Comparison of ENCODE assay signal across 9 cellular contexts in the genomic region with DNA sequence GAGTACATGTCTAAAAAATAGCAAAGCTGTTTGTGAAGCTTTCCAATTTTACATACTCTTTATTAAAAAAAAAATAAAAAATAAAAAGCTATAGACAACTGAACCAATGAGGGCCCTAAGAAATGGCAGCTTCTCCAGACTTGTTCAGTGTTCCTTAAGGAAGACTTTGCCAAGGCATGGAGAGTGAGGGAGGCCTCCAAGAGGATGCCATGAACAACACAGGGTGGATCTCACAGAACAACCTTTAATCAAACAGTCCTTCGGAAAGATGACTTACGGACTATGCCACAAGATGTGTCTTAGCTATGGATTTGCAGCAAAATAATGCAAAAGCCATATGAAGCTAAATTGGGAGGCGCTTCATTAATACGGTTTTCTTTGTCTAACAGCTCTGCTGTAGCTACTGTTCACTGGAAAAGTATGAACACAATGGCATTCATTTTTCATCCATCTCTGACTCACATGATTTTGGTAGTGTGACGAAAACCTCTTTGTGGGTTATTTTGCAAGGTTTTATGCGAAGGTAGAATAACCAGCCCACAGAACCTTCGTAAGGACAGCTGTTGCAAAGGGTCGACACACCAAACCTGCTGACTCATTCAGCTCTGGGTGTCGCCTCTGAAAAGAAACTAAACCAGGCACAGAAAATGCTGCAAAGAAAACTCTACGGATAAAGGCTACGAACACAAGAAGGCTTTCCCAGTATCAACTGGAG. TPM values are rescaled to one million over a fixed set of nuclear protein-coding genes. Genes with fewer than 3 reads are reported as not detected.
A peak's percentile ranks its signal among the peaks of the same experiment; 100 is the strongest.
DNase-seq lines count a peak whose midpoint lies in the region; ATAC-seq and TF ChIP-seq lines count a peak whose summit lies in the region.
"Had no signal": no experiment of that assay in that cellular context is flagged by ENCODE, and none has a peak within 500 bp of the region (broad histone marks: within the 10 kb centered on the region; RNA-seq: fewer than 3 reads in every experiment).

No MANE protein-coding gene starts in this region.

- no peak overlapping the region for H3K56ac ChIP-seq in H9 (ENCODE audit: insufficient read length, low read depth, low read length)

- DNase-seq in Caki2 (ENCODE audit: low read depth) = peak; percentile 16
- no peak for DNase-seq in H9
- DNase-seq in RWPE1 (ENCODE audit: low spot score) = peak; percentile 66
- DNase-seq in hepatocyte (ENCODE audit: low spot score) = peak; percentile 52
- no peak for DNase-seq in GOT3 (lab: John Stamatoyannopoulos, UW)
- no peak for DNase-seq in activated CD4-positive, alpha-beta T cell treated with anti-CD3 and anti-CD28 coated beads for 4 hours
- no peak for DNase-seq in SW 1271 (lab: John Stamatoyannopoulos, UW)

- H3K36me3 Mint-ChIP-seq in H9 (ENCODE audit: insufficient read depth in 1 of 3, low read depth in 3 of 3) = peaks cover 8 to 13% (median 11%) of the 10 kb centered on the region in 3 experiments; a peak in 6 of 7 replicates

- no peaks in the 10 kb centered on the region for H3K9me3 Mint-ChIP-seq in H9

- peaks cover 3% of the 10 kb centered on the region; the same call in 1 of the 2 replicates for H3K4me1 ChIP-seq in H9 (ENCODE audit: insufficient read depth, low read length)
- peaks cover 5% of the 10 kb centered on the region for H3K4me1 ChIP-seq in hepatocyte (ENCODE audit: insufficient read depth)

- H3K4ac ChIP-seq in H9 (ENCODE audit: low read depth, low read length) = no peak overlapping the region

- H3K4me2 ChIP-seq in H9 (ENCODE audit: insufficient read depth, insufficient read length, low read length) (no peak overlapping the region), hepatocyte (peak overlapping the region; percentile 30)

- H3K27me3 Mint-ChIP-seq in H9 (ENCODE audit: low read depth) = no peaks in the 10 kb centered on the region

- H2AFZ ChIP-seq in H9 (ENCODE audit: low read length) = no peak overlapping the region
- no peak overlapping the region for H2AFZ ChIP-seq in hepatocyte

- H3K79me2 ChIP-seq in H9 (ENCODE audit: insufficient read depth, low read length) (no peaks in the 10 kb centered on the region), hepatocyte (peaks cover 99% of the 10 kb centered on the region)

- no peak for TF ChIP-seq CTCF in H9 (conservative IDR thresholded peaks at IDR 0.05)
- no peak for TF ChIP-seq CTCF in RWPE1 (conservative IDR thresholded peaks at IDR 0.05; ENCODE audit: low read depth)
- TF ChIP-seq CTCF in hepatocyte (IDR thresholded peaks at IDR 0.05; ENCODE audit: poor library complexity) = no peak

- no peak overlapping the region for H2BK15ac ChIP-seq in H9 (ENCODE audit: low read depth, low read length)

- WGBS in H9 (ENCODE audit: extremely low coverage, insufficient read length, low lambda C conversion rate) = no CpG with 5 or more reads among the region's 11 CpGs
- 69% methylated on average over 11 of the region's 11 CpGs for whole genome bisulfite sequencing in hepatocyte (ENCODE audit: low lambda C conversion rate, missing lambda C conversion rate)

- no peaks in the 10 kb centered on the region for H3K36me3 ChIP-seq in hepatocyte (replicated peaks; ENCODE audit: insufficient read depth, low read depth)
- H3K36me3 ChIP-seq: cardiac muscle cell had no signal

- H3K79me1 ChIP-seq in H9 (ENCODE audit: insufficient read depth, low read depth, low read length, poor library complexity, severe bottlenecking) = no peaks in the 10 kb centered on the region

- H3K23ac ChIP-seq in H9 (ENCODE audit: insufficient read length, low read depth, low read length) = no peak overlapping the region

- peak overlapping the region in 1 of 2 experiments; percentile 31; a peak in 1 of 5 replicates for H3K4me3 Mint-ChIP-seq in H9

- in situ Hi-C loops in Caki2 (cut with HindIII; ENCODE audit: low pct_unique_long_range_greater_than_20kb, low sequenced_read_pairs) = no loop called here

- no peak overlapping the region for H4K91ac ChIP-seq in H9 (ENCODE audit: insufficient read length, low read depth, low read length)

- no peaks in the 10 kb centered on the region for H3K9me3 ChIP-seq in H9 (ENCODE audit: control insufficient read depth, low read depth, low read length)
- H3K9me3 ChIP-seq in hepatocyte (ENCODE audit: low read depth) = no peaks in the 10 kb centered on the region

- no peaks in the 10 kb centered on the region for H4K20me1 ChIP-seq in H9 (ENCODE audit: control insufficient read depth, insufficient read depth, insufficient read length)
- H4K20me1 ChIP-seq in hepatocyte (ENCODE audit: insufficient read depth, poor library complexity, severe bottlenecking) = peaks cover 13% of the 10 kb centered on the region

- peak overlapping the region; percentile 85 to 97 (median 95); a peak in 6 of 7 replicates for H3K27ac Mint-ChIP-seq in H9

- H2BK20ac ChIP-seq in H9 (ENCODE audit: low read depth, low read length, poor library complexity, severe bottlenecking) = no peak overlapping the region

- no peak overlapping the region for H2BK12ac ChIP-seq in H9 (ENCODE audit: insufficient read length, low read depth, low read length)

- CTCF ChIA-PET in RWPE1 (lab: Yijun Ruan, JAX) = interaction anchor here (0.6 kb wide), 2 partner anchors 12 to 251 kb away, joined by 4 read pairs; no protein-coding TSS in a partner anchor

- H4K8ac ChIP-seq in H9 (replicated peaks; ENCODE audit: insufficient read length, low read depth, low read length) = no peak overlapping the region

- H3K4me3 ChIP-seq in hepatocyte = no peak overlapping the region
- H3K4me3 ChIP-seq: cardiac muscle cell had no signal

- H4K5ac ChIP-seq in H9 (ENCODE audit: insufficient read length, low read depth, low read length) = no peak overlapping the region

- H3K27ac ChIP-seq in H9 (ENCODE audit: insufficient read length, low read depth, low read length) (no peak overlapping the region), RWPE1 (no peak overlapping the region), hepatocyte (peak overlapping the region; percentile 49)
- H3K27ac ChIP-seq: cardiac muscle cell had no signal

- H2BK120ac ChIP-seq in H9 (ENCODE audit: low read depth, low read length, poor library complexity, severe bottlenecking) = no peak overlapping the region

- no peaks in the 10 kb centered on the region for H3K23me2 ChIP-seq in H9 (ENCODE audit: insufficient read length, low read depth, low read length, poor library complexity, severe bottlenecking)

- H3K27me3 ChIP-seq in H9 (ENCODE audit: insufficient read depth, low read length) (no peaks in the 10 kb centered on the region), hepatocyte (no peaks in the 10 kb centered on the region)
- H3K27me3 ChIP-seq: cardiac muscle cell had no signal

- POLR2A ChIA-PET in RWPE1 (lab: Yijun Ruan, JAX; ENCODE audit: low non-redundant PET) = interaction anchor here (0.7 kb wide), 1 partner anchor 32 kb away, joined by 3 read pairs; no protein-coding TSS in a partner anchor

- ATAC-seq in HG03196 (IDR thresholded peaks at IDR 0.05; ENCODE audit: unreplicated experiment) = no peak

- peaks cover 17 to 19% of the 10 kb centered on the region in 2 experiments for H3K4me1 Mint-ChIP-seq in H9

- no peak overlapping the region for H2AK5ac ChIP-seq in H9 (ENCODE audit: insufficient read length, low read length)

- no peak overlapping the region for H3T11ph ChIP-seq in H9 (ENCODE audit: low read length)

- H2BK5ac ChIP-seq in H9 (ENCODE audit: insufficient read length, low read length) = no peak overlapping the region

- no peaks in the 10 kb centered on the region for H3K9me2 ChIP-seq in hepatocyte (replicated peaks; ENCODE audit: insufficient read depth)

- H3K18ac ChIP-seq in H9 (ENCODE audit: insufficient read length, low read depth, low read length) = no peak overlapping the region

- H3K14ac ChIP-seq in H9 (ENCODE audit: insufficient read depth, low read length) = no peak overlapping the region

- H3K9ac ChIP-seq in H9 (ENCODE audit: extremely low read depth, insufficient read length, low read length) = no peak overlapping the region

RNA-seq across cellular contexts. Expression of a gene that starts 27.7 kb away (rescaled TPM):
- 11.9 and 17.5 TPM in 2 replicates for total RNA-seq in Caki2 (2014; rRNA removed; shearing (Covaris generic); ENCODE audit: low replicate concordance)
- total RNA-seq in H9 (2021) = 12.7 and 12.9 TPM in 2 replicates
- 59.6 and 63.3 TPM in 2 replicates for total RNA-seq in hepatocyte
- 57.7 and 62.4 TPM in 2 replicates for polyA plus RNA-seq in hepatocyte

Comparison
In these comparisons a context has a peak if more than half of its experiments do, and no peak if none do; other contexts are left out.
1. DNase-seq: peak in Caki2 (single experiment), RWPE1 (single experiment) and hepatocyte (single experiment); none in H9 (single experiment), GOT3 (single experiment), activated CD4-positive, alpha-beta T cell treated with anti-CD3 and anti-CD28 coated beads for 4 hours (0 of 2) and SW 1271 (0 of 2).